8 cellular contexts compared by ENCODE assay signal in the genomic region with DNA sequence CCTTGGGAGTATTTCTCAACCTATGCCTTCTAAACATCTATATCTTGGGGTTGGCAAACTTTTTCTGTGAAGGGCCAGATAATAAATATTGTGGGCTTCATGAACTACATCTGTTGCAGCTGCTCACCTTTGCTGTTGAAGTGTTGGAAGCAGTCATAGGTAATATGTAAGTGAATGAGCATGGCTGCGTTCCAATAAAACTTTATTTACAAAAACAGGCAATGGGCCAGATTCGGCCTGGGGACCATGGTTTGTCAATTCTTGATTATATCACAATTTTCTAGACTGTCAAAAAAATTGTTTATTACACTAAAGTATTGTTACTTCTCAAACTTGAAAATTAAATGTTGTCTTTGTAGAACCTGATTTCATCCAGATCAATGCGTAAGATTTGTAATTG.
"Had no signal": no experiment of that assay in that cellular context is flagged by ENCODE, and none has a peak within 500 bp of the region (broad histone marks: within the 10 kb centered on the region; RNA-seq: fewer than 3 reads in every experiment).

No MANE protein-coding gene starts in this region.

- FAIRE-seq: HepG2 had no signal

- DNase-seq: GOT3, H7, KBM-7 had no signal

- H3K36me3 ChIP-seq: HAP-1 had no signal

- ATAC-seq: HCT116, HepG2 had no signal

- H3K9me3 ChIP-seq: HAP-1 had no signal

- H3K4me2 ChIP-seq: KMS-11 had no signal

- H3K9ac ChIP-seq: KMS-11 had no signal

- H3K27ac ChIP-seq: HL-60, KMS-11 had no signal

- H3K4me1 ChIP-seq: HAP-1 had no signal

- H3K4me3 ChIP-seq: HAP-1 had no signal
